ENCODE assay signal across 8 cellular contexts in the genomic region with DNA sequence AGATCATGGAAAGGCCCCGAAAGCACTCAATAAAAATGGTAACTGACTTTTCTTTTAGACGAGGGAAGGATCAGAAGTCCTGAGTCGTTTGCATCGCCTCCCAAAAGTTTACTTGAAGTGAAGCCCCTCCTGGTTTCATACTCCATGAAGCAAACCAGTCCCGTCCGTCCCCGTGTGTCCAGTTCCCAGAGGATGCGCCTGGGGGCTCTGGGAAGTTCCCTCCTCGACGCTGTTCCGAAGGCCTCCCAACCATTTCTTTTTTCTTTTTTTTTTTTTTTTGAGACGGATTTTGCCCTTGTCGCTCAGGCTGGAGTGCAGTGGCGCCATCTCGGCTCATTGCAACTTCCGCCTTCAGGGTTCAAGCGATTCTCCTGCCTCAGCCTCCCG. TPM values are rescaled to one million over a fixed set of nuclear protein-coding genes. Genes with fewer than 3 reads are reported as not detected.
A peak's percentile ranks its signal among the peaks of the same experiment; 100 is the strongest.
DNase-seq lines count a peak whose midpoint lies in the region; ATAC-seq and TF ChIP-seq lines count a peak whose summit lies in the region.

No MANE protein-coding gene starts in this region.

- H3K9me2 ChIP-seq in OCI-LY1 (ENCODE audit: low read depth, low read length) = no peaks in the 10 kb centered on the region

- H3K4me1 Mint-ChIP-seq in endodermal cell = peaks cover 7% of the 10 kb centered on the region
- peaks cover 18% of the 10 kb centered on the region for H3K4me1 Mint-ChIP-seq in nephron

- no peaks in the 10 kb centered on the region for H3F3A ChIP-seq in OCI-LY1 (ENCODE audit: insufficient read depth, low read length)

- H3K4me3 Mint-ChIP-seq in endodermal cell = peak overlapping the region; percentile 79
- peak overlapping the region; percentile 89 to 97 (median 94) for H3K4me3 Mint-ChIP-seq in nephron

- H3K27me3 Mint-ChIP-seq in endodermal cell (ENCODE audit: insufficient read depth) (no peaks in the 10 kb centered on the region), nephron (ENCODE audit: low read depth) (no peaks in the 10 kb centered on the region)

- WGBS in endodermal cell (ENCODE audit: insufficient coverage in 1 of 2, insufficient read length in 1 of 2), 2 experiments = 71 to 87% methylated on average over 12 to 18 of the region's 18 CpGs

- H3K27me3 ChIP-seq in BE2C (no peaks in the 10 kb centered on the region), OCI-LY1 (ENCODE audit: insufficient read depth, low read length) (peaks cover 3% of the 10 kb centered on the region; the same call in 1 of the 2 replicates), endodermal cell (ENCODE audit: control insufficient read depth, insufficient read depth, low read length, poor library complexity, severe bottlenecking) (no peaks in the 10 kb centered on the region)

- no peak for DNase-seq in BE2C
- DNase-seq in endodermal cell = no peak
- no peak for DNase-seq in activated CD4-positive, CD25-positive, alpha-beta regulatory T cell treated with anti-CD3 and anti-CD28 coated beads, Interleukin-2, amount 50 U/mL, for 72 hours
- no peak for DNase-seq in NCI-H345 (lab: John Stamatoyannopoulos, UW)
- DNase-seq in pons (ENCODE audit: low spot score) = no peak

- H3K27ac Mint-ChIP-seq in endodermal cell (peak overlapping the region; percentile 90), nephron (peak overlapping the region; percentile 70 to 96 (median 89))

- H3K9ac ChIP-seq in OCI-LY1 (ENCODE audit: low read length) = peak overlapping the region; percentile 71
- peak overlapping the region; percentile 71 for H3K9ac ChIP-seq in endodermal cell (ENCODE audit: extremely low read depth, low read length, poor library complexity, severe bottlenecking)

- no peak for ATAC-seq in HG03439 (IDR thresholded peaks at IDR 0.05; ENCODE audit: unreplicated experiment)

- no peaks in the 10 kb centered on the region for H3K9me3 Mint-ChIP-seq in endodermal cell
- no peaks in the 10 kb centered on the region for H3K9me3 Mint-ChIP-seq in nephron

- H2AFZ ChIP-seq in OCI-LY1 (ENCODE audit: low read length) = no peak overlapping the region

- TF ChIP-seq CTCF in BE2C (IDR thresholded peaks at IDR 0.05; ENCODE audit: low read depth, low read length) = no peak
- no peak for TF ChIP-seq CTCF in OCI-LY1 (IDR thresholded peaks at IDR 0.05; ENCODE audit: low read length)
- no peak for TF ChIP-seq CTCF in endodermal cell (conservative IDR thresholded peaks at IDR 0.05)
- TF ChIP-seq CTCF in nephron (IDR thresholded peaks at IDR 0.05; ENCODE audit: unreplicated experiment in 3 of 3) = no peak

- H3K4me3 ChIP-seq in BE2C (ENCODE audit: low read depth, low read length) (peak overlapping the region; percentile 68), OCI-LY1 (ENCODE audit: low read depth, low read length, poor library complexity, severe bottlenecking) (peak overlapping the region; percentile 69), endodermal cell (ENCODE audit: low read length) (peak overlapping the region; percentile 79)

- H3K79me2 ChIP-seq in OCI-LY1 (ENCODE audit: insufficient read depth, low read length) = no peaks in the 10 kb centered on the region

- H3K27ac ChIP-seq in OCI-LY1 (ENCODE audit: low read depth, low read length, poor library complexity, severe bottlenecking) = no peak overlapping the region
- H3K27ac ChIP-seq in endodermal cell (ENCODE audit: low read depth, low read length) = peak overlapping the region; percentile 69

- peaks cover 18% of the 10 kb centered on the region for H3K36me3 Mint-ChIP-seq in endodermal cell (ENCODE audit: low read depth)
- peaks cover 16% of the 10 kb centered on the region for H3K36me3 Mint-ChIP-seq in nephron (ENCODE audit: low read depth)

- H3K4me1 ChIP-seq in BE2C = no peaks in the 10 kb centered on the region
- peaks cover 13% of the 10 kb centered on the region for H3K4me1 ChIP-seq in OCI-LY1 (ENCODE audit: insufficient read depth, low read length, severe bottlenecking)
- H3K4me1 ChIP-seq in endodermal cell (ENCODE audit: control insufficient read depth, insufficient read depth, low read length) = peaks cover 3% of the 10 kb centered on the region

- H3K36me3 ChIP-seq in BE2C (no peaks in the 10 kb centered on the region; the same call in 1 of the 2 replicates), OCI-LY1 (ENCODE audit: insufficient read depth, low read length) (peaks cover 20% of the 10 kb centered on the region), endodermal cell (ENCODE audit: control insufficient read depth, insufficient read depth, low read length) (peaks cover 21% of the 10 kb centered on the region)

- no peaks in the 10 kb centered on the region for H4K20me1 ChIP-seq in OCI-LY1 (ENCODE audit: insufficient read depth, low read length)

- peak overlapping the region; percentile 80 for H3K4me2 ChIP-seq in OCI-LY1 (ENCODE audit: low read length)

- H3K9me3 ChIP-seq in BE2C (no peaks in the 10 kb centered on the region), OCI-LY1 (ENCODE audit: low read length) (no peaks in the 10 kb centered on the region), endodermal cell (ENCODE audit: control insufficient read depth, low read length) (no peaks in the 10 kb centered on the region)

RNA-seq across cellular contexts. Expression of a gene that starts 0.7 kb away (rescaled TPM):
- 1.4 TPM for polyA plus RNA-seq in BE2C (2012; ENCODE audit: insufficient read depth, insufficient read length, low read depth)
- 10 to 100 TPM in 1 of 2 donors, 1 to 10 TPM in 1; 9.6 to 10.5 TPM for total RNA-seq in endodermal cell
- 11.8 TPM for polyA plus RNA-seq in endodermal cell (2013, experiment 1 of 2)
- 11.6 TPM for polyA plus RNA-seq in endodermal cell (2013, experiment 2 of 2)

RNA-seq across cellular contexts. Expression of a gene that starts 13.3 kb away (rescaled TPM):
- polyA plus RNA-seq in BE2C (2012; ENCODE audit: insufficient read depth, insufficient read length, low read depth) = 50.9 TPM
- total RNA-seq in endodermal cell = 100 to 1,000 TPM; 107 to 111 TPM
- 103 TPM for polyA plus RNA-seq in endodermal cell (2013, experiment 1 of 2)
- polyA plus RNA-seq in endodermal cell (2013, experiment 2 of 2) = 109 TPM

RNA-seq across cellular contexts. Expression of a gene that starts 31.8 kb away (rescaled TPM):
- polyA plus RNA-seq in BE2C (2012; ENCODE audit: insufficient read depth, insufficient read length, low read depth) = 0.63 TPM
- 1 to 10 TPM; 1.5 TPM for total RNA-seq in endodermal cell
- 0.50 TPM for polyA plus RNA-seq in endodermal cell (2013, experiment 1 of 2)
- polyA plus RNA-seq in endodermal cell (2013, experiment 2 of 2) = 0.17 TPM

RNA-seq across cellular contexts. Expression of a gene that starts 53.2 kb away (rescaled TPM):
- polyA plus RNA-seq in BE2C (2012; ENCODE audit: insufficient read depth, insufficient read length, low read depth) = 119 TPM
- 10 to 100 TPM; 37.5 to 45.6 TPM for total RNA-seq in endodermal cell
- 31.2 TPM for polyA plus RNA-seq in endodermal cell (2013, experiment 1 of 2)
- 32.0 TPM for polyA plus RNA-seq in endodermal cell (2013, experiment 2 of 2)
